In genomic region chr2:201904529-201905420, GRCh38 we compare ENCODE assay signal across 12 cellular contexts.
DNase-seq lines count a peak whose midpoint lies in the region; ATAC-seq, FAIRE-seq and TF ChIP-seq lines count a peak whose summit lies in the region.
"Had no signal": no experiment of that assay in that cellular context is flagged by ENCODE, and none has a peak within 500 bp of the region (broad histone marks: within the 10 kb centered on the region; RNA-seq: fewer than 3 reads in every experiment).

No MANE protein-coding gene starts in this region.

- no peak overlapping the region for H3K23ac ChIP-seq in H1 (ENCODE audit: insufficient read length)

- no peak overlapping the region for H4K5ac ChIP-seq in H1 (ENCODE audit: insufficient read length, low read depth, low read length)

- FAIRE-seq in H1 (lab: Jason Lieb, UNC) = peak; percentile 39
- FAIRE-seq: bronchial epithelial cell had no signal

- H3K27me3 Mint-ChIP-seq in activated T-cell treated with anti-CD3 and anti-CD28 coated beads, Interleukin-2, amount 50 U/mL, for 24 hours = peaks cover 18% of the 10 kb centered on the region

- H3K4ac ChIP-seq in H1 (replicated peaks; ENCODE audit: insufficient read length, low read depth, low read length) = no peak overlapping the region

- H3K4me1 ChIP-seq in H1 (replicated peaks in 1 of 4; ENCODE audit: control insufficient read depth in 3 of 4, insufficient read depth in 4 of 4, low read length in 3 of 4) = peaks cover 9 to 21% (median 14%) of the 10 kb centered on the region in 4 experiments; a peak in 4 of 7 replicates

- H3K9ac ChIP-seq in H1 (replicated peaks in 1 of 4; ENCODE audit: extremely low read depth in 1 of 4, low read depth in 3 of 4, low read length in 3 of 4) = no peak overlapping the region

- no peak overlapping the region for H3K4me3 ChIP-seq in H1 (ENCODE audit: extremely low read depth in 1 of 4, insufficient read depth in 2 of 4, low read depth in 3 of 4, low read length in 4 of 4)
- H3K4me3 ChIP-seq: heart left ventricle had no signal

- H3K56ac ChIP-seq in H1 (replicated peaks; ENCODE audit: insufficient read length, low read depth, low read length) = no peak overlapping the region

- no peak for TF ChIP-seq RAD21 in H1 (IDR thresholded peaks at IDR 0.05 in 1 of 2, conservative IDR thresholded peaks at IDR 0.05 in 1 of 2; ENCODE audit: low read depth in 2 of 2, low read length in 2 of 2)

- H3K14ac ChIP-seq in H1 (ENCODE audit: insufficient read length) = no peak overlapping the region

- H3K27ac ChIP-seq in H1 (ENCODE audit: low read depth, low read length) = no peak overlapping the region
- H3K27ac ChIP-seq: heart left ventricle had no signal

- no peak overlapping the region for H3K4me3 Mint-ChIP-seq in activated T-cell treated with anti-CD3 and anti-CD28 coated beads, Interleukin-2, amount 50 U/mL, for 24 hours
- H3K4me3 Mint-ChIP-seq: nephron had no signal

- POLR2A ChIA-PET in H1 (lab: Charles Lee; ENCODE audit: partially characterized antibody) = interaction anchor here (0.7 to 1.2 kb wide), 2 partner anchors 97 to 120 kb away, joined by 3 read pairs; no protein-coding TSS in a partner anchor

- no peak overlapping the region for H4K8ac ChIP-seq in H1 (ENCODE audit: extremely low read depth, insufficient read depth, low read length)

- no peaks in the 10 kb centered on the region for H3K79me1 ChIP-seq in H1 (ENCODE audit: low read depth, low read length)

- H2AK5ac ChIP-seq in H1 (ENCODE audit: low read depth, low read length) = no peak overlapping the region

- CTCF ChIA-PET in H1 (lab: Charles Lee; ENCODE audit: partially characterized antibody) = interaction anchor here (0.5 to 2.7 kb wide), 3 partner anchors 12 to 100 kb away, joined by 3 to 7 read pairs (median 6); no protein-coding TSS in a partner anchor

- peak; percentile 70 for ATAC-seq in GM18508 (IDR thresholded peaks at IDR 0.05; ENCODE audit: insufficient read depth, unreplicated experiment)
- ATAC-seq in GM21528 (IDR thresholded peaks at IDR 0.05; ENCODE audit: low FRiP score, unreplicated experiment) = peak; percentile 87
- ATAC-seq in HG03108 (IDR thresholded peaks at IDR 0.05; ENCODE audit: unreplicated experiment) = peak; percentile 98
- ATAC-seq: heart left ventricle had no signal

- no peak for TF ChIP-seq CTCF in H1 (IDR thresholded peaks at IDR 0.05; ENCODE audit: control extremely low read depth in 1 of 3, insufficient read depth in 1 of 3, low read depth in 1 of 3, low read length in 3 of 3)

- H3K36me3 Mint-ChIP-seq in activated T-cell treated with anti-CD3 and anti-CD28 coated beads, Interleukin-2, amount 50 U/mL, for 24 hours (ENCODE audit: low read depth) = no peaks in the 10 kb centered on the region

- H3K23me2 ChIP-seq in H1 (ENCODE audit: low read depth, low read length) = no peaks in the 10 kb centered on the region

- TF ChIP-seq POLR2A in H1 (IDR thresholded peaks at IDR 0.05; ENCODE audit: control extremely low read depth in 1 of 2, low read depth in 2 of 2, low read length in 2 of 2) = no peak

- H2BK15ac ChIP-seq in H1 (ENCODE audit: low read length) = 0 out of 2 replicates have a peak overlapping the region, but pooled peaks have one; percentile 8

- no peaks in the 10 kb centered on the region for H3K9me3 Mint-ChIP-seq in activated T-cell treated with anti-CD3 and anti-CD28 coated beads, Interleukin-2, amount 50 U/mL, for 24 hours
- H3K9me3 Mint-ChIP-seq: nephron had no signal

- no peak overlapping the region for H3K18ac ChIP-seq in H1 (ENCODE audit: extremely low read depth, low read length)

- H3K79me2 ChIP-seq in H1 (ENCODE audit: control insufficient read depth in 1 of 2, insufficient read depth in 2 of 2, low read length in 2 of 2) = no peaks in the 10 kb centered on the region

- H3K4me2 ChIP-seq in H1 (ENCODE audit: insufficient read depth in 1 of 2, low read depth in 2 of 2, low read length in 2 of 2) = no peak overlapping the region; a peak in 1 of 4 replicates

- H4K91ac ChIP-seq in H1 (replicated peaks; ENCODE audit: insufficient read length, low read length) = peak overlapping the region; percentile 36

- DNase-seq in H1 (ENCODE audit: low read depth in 1 of 2, low spot score in 2 of 2) = no peak
- no peak for DNase-seq in activated T-cell treated with anti-CD3 and anti-CD28 coated beads, Interleukin-2, amount 50 U/mL, for 24 hours
- no peak for DNase-seq in NCI-H1694 treated with DMSO at 0.1 percent for 48 hours (lab: John Stamatoyannopoulos, UW)
- DNase-seq in stimulated activated CD4-positive, alpha-beta T cell treated with anti-CD3 and anti-CD28 coated beads, Interleukin-1b, Interleukin-23, amount 100 ng/mL, for 48 hours = no peak
- DNase-seq in inferior parietal cortex (ENCODE audit: extremely low spot score) = no peak
- DNase-seq: heart left ventricle, SHP77 treated with DMSO at 0.1 percent for 48 hours had no signal

- no peak overlapping the region for H2BK120ac ChIP-seq in H1 (replicated peaks; ENCODE audit: low read depth, low read length)

- no peak overlapping the region for H3K27ac Mint-ChIP-seq in activated T-cell treated with anti-CD3 and anti-CD28 coated beads, Interleukin-2, amount 50 U/mL, for 24 hours
- H3K27ac Mint-ChIP-seq: nephron had no signal

- no peak overlapping the region for H2BK5ac ChIP-seq in H1 (ENCODE audit: low read depth, low read length)

- H3K27me3 ChIP-seq in H1 (replicated peaks in 1 of 4; ENCODE audit: control insufficient read depth in 3 of 4, extremely low read depth in 1 of 4, insufficient read depth in 3 of 4, low read length in 3 of 4) = no peaks in the 10 kb centered on the region

- no peaks in the 10 kb centered on the region for H3K9me3 ChIP-seq in H1 (ENCODE audit: insufficient read depth in 2 of 2, low read depth in 1 of 2, low read length in 1 of 2)
- H3K9me3 ChIP-seq: heart left ventricle had no signal

- no peaks in the 10 kb centered on the region for H3K36me3 ChIP-seq in H1 (ENCODE audit: control insufficient read depth in 2 of 4, insufficient read depth in 4 of 4, low read length in 3 of 4)
- H3K36me3 ChIP-seq: heart left ventricle had no signal

- no peak for TF ChIP-seq EP300 in H1 (IDR thresholded peaks at IDR 0.05; ENCODE audit: borderline replicate concordance in 1 of 2, low read depth in 2 of 2, low read length in 2 of 2)

- 0 out of 2 replicates have a peak overlapping the region, but pooled peaks have one; percentile 15 for H2BK20ac ChIP-seq in H1 (ENCODE audit: low read length)

- 75% methylated on average over 5 of the region's 5 CpGs; no CpG with 5 or more reads in 1 of the 2 experiments for WGBS in H1 (ENCODE audit: extremely low coverage in 1 of 2, insufficient coverage in 1 of 2, insufficient read length in 1 of 2, insufficient replicate concordance in 2 of 2, low coverage in 1 of 2, low lambda C conversion rate in 2 of 2, missing lambda C conversion rate in 1 of 2), 2 experiments

- no peak overlapping the region for H2AFZ ChIP-seq in H1 (ENCODE audit: low read length)

- H2BK12ac ChIP-seq in H1 (ENCODE audit: low read depth, low read length) = no peak overlapping the region; the same call in 1 of the 2 replicates

- H4K20me1 ChIP-seq in H1 (replicated peaks in 1 of 2; ENCODE audit: control insufficient read depth in 1 of 2, insufficient read depth in 2 of 2, low read length in 2 of 2) = no peaks in the 10 kb centered on the region

- peaks cover 17% of the 10 kb centered on the region for H3K4me1 Mint-ChIP-seq in activated T-cell treated with anti-CD3 and anti-CD28 coated beads, Interleukin-2, amount 50 U/mL, for 24 hours (ENCODE audit: low read depth)

TF ChIP-seq in H1, 55 proteins besides CTCF, POLR2A, EP300 and RAD21:
- TF ChIP-seq SIRT6 (IDR thresholded peaks at IDR 0.05; ENCODE audit: low read length) (no peak), CREB1 (IDR thresholded peaks at IDR 0.05) (no peak), TCF12 (IDR thresholded peaks at IDR 0.05; ENCODE audit: low read depth, low read length) (no peak), KDM4A (IDR thresholded peaks at IDR 0.05; ENCODE audit: low read depth, low read length, severe bottlenecking) (no peak), HDAC2 (IDR thresholded peaks at IDR 0.05; ENCODE audit: borderline replicate concordance in 1 of 2, low read depth in 2 of 2, low read length in 2 of 2) (no peak)
